Comparison of ENCODE assay signal across 8 cellular contexts in genomic region chr10:30436200-30436599, GRCh38. TPM values are rescaled to one million over a fixed set of nuclear protein-coding genes. Genes with fewer than 3 reads are reported as not detected.
DNase-seq lines count a peak whose midpoint lies in the region; ATAC-seq and TF ChIP-seq lines count a peak whose summit lies in the region.

No MANE protein-coding gene starts in this region.

- H3K14ac ChIP-seq in neuronal stem cell (ENCODE audit: low read length): no peak overlapping the region

- H4K8ac ChIP-seq in neuronal stem cell (ENCODE audit: low read depth, low read length): no peak overlapping the region

- H3K4me1 ChIP-seq in right atrium auricular region (peaks cover 0 to 57% of the 10 kb centered on the region in 2 donors), neuronal stem cell (ENCODE audit: control insufficient read depth in 2 of 2, insufficient read depth in 1 of 2, low read depth in 1 of 2, low read length in 2 of 2) (peaks cover 19 to 30% of the 10 kb centered on the region in 2 donors)

- H3K4me3 ChIP-seq in right atrium auricular region (peak overlapping the region; percentile 87 to 97), neuronal stem cell (ENCODE audit: low read length in 2 of 2) (peak overlapping the region in 1 of 2 donors; percentile 26)

- H2BK15ac ChIP-seq in neuronal stem cell (ENCODE audit: low read length): no peak overlapping the region

- no peaks in the 10 kb centered on the region for H3K79me1 ChIP-seq in neuronal stem cell (ENCODE audit: low read depth, low read length)

- no peak overlapping the region for H3K9ac ChIP-seq in neuronal stem cell (ENCODE audit: low read depth, low read length, poor library complexity)

- H3K18ac ChIP-seq in neuronal stem cell (ENCODE audit: low read length): no peak overlapping the region

- TF ChIP-seq CTCF in right atrium auricular region (IDR thresholded peaks at IDR 0.05): no peak

- no peak overlapping the region for H2AK5ac ChIP-seq in neuronal stem cell (ENCODE audit: low read depth, low read length)

- no peak for DNase-seq in right atrium auricular region (ENCODE audit: low spot score)
- DNase-seq in Right ventricle myocardium inferior (ENCODE audit: missing footprints): no peak
- DNase-seq in T-helper 17 cell: no peak
- peak; percentile 35 for DNase-seq in neuronal stem cell (ENCODE audit: low spot score)
- no peak for DNase-seq in foreskin melanocyte
- no peak for DNase-seq in globus pallidus (ENCODE audit: low spot score)

- peak overlapping the region; percentile 96 for H3K27ac Mint-ChIP-seq in T-helper 17 cell

- ATAC-seq in Right ventricle myocardium inferior (no peak), T-helper 17 cell (no peak), esophagus mucosa (peak; percentile 17), GM21786 (IDR thresholded peaks at IDR 0.05; ENCODE audit: unreplicated experiment) (no peak)

- no peak overlapping the region for H2BK12ac ChIP-seq in neuronal stem cell (ENCODE audit: low read length)

- WGBS in neuronal stem cell (ENCODE audit: extremely low coverage in 2 of 2, insufficient read length in 2 of 2, insufficient replicate concordance in 1 of 2), 2 donors: no CpG with 5 or more reads among the region's 6 CpGs

- H3K36me3 Mint-ChIP-seq in T-helper 17 cell (ENCODE audit: low read depth): peaks cover 4% of the 10 kb centered on the region

- H3K4me1 Mint-ChIP-seq in T-helper 17 cell: peaks cover 47% of the 10 kb centered on the region

- H3K23ac ChIP-seq in neuronal stem cell (ENCODE audit: low read depth, low read length, poor library complexity): no peak overlapping the region

- no peaks in the 10 kb centered on the region for H3K27me3 ChIP-seq in right atrium auricular region
- no peaks in the 10 kb centered on the region for H3K27me3 ChIP-seq in neuronal stem cell (ENCODE audit: control insufficient read depth in 3 of 3, insufficient read depth in 3 of 3, low read depth in 1 of 3, low read length in 3 of 3)

- peak overlapping the region; percentile 99 for H3K27ac ChIP-seq in right atrium auricular region
- no peak overlapping the region for H3K27ac ChIP-seq in neuronal stem cell (replicated peaks; ENCODE audit: low read length)

- H2BK5ac ChIP-seq in neuronal stem cell (ENCODE audit: low read length): no peak overlapping the region

- no peak overlapping the region for H2AFZ ChIP-seq in neuronal stem cell (ENCODE audit: low read length)

- no peak overlapping the region for H4K91ac ChIP-seq in neuronal stem cell (ENCODE audit: low read depth, low read length, poor library complexity)

- intact Hi-C loops in Right ventricle myocardium inferior (cut with DNase I): no loop called here

- peak overlapping the region; percentile 32 for H3K4me2 ChIP-seq in neuronal stem cell (ENCODE audit: insufficient read depth, low read length, poor library complexity, severe bottlenecking)

- no peak overlapping the region for H2BK120ac ChIP-seq in neuronal stem cell (ENCODE audit: low read depth, low read length)

- H3K4me3 Mint-ChIP-seq in T-helper 17 cell: peak overlapping the region; percentile 90

- peaks cover 26% of the 10 kb centered on the region for H3K36me3 ChIP-seq in right atrium auricular region
- H3K36me3 ChIP-seq in neuronal stem cell (replicated peaks in 1 of 2; ENCODE audit: control insufficient read depth in 2 of 2, insufficient read depth in 2 of 2, low read length in 2 of 2): peaks cover 2 to 13% of the 10 kb centered on the region in 2 donors

- H3K9me3 ChIP-seq in right atrium auricular region: no peaks in the 10 kb centered on the region
- no peaks in the 10 kb centered on the region for H3K9me3 ChIP-seq in T-helper 17 cell (ENCODE audit: control insufficient read depth, low read length, poor library complexity, severe bottlenecking)
- no peaks in the 10 kb centered on the region for H3K9me3 ChIP-seq in neuronal stem cell (replicated peaks in 1 of 2; ENCODE audit: control insufficient read depth in 2 of 2, insufficient read depth in 1 of 2, low read depth in 1 of 2, low read length in 2 of 2)

- H3K27me3 Mint-ChIP-seq in T-helper 17 cell: no peaks in the 10 kb centered on the region

- H3K4ac ChIP-seq in neuronal stem cell (ENCODE audit: low read length): no peak overlapping the region

RNA-seq across cellular contexts. Expression of gene MAP3K8, which starts 2.2 kb away (rescaled TPM):
- total RNA-seq in right atrium auricular region (10 to 100 TPM; 10.6 to 18.9 TPM), Right ventricle myocardium inferior (6.7 TPM), T-helper 17 cell (10 to 100 TPM; 26.2 to 38.8 TPM), esophagus mucosa (22.1 TPM)
- 3.4 TPM for polyA plus RNA-seq in neuronal stem cell (2013, experiment 1 of 2)
- polyA plus RNA-seq in neuronal stem cell (2013, experiment 2 of 2): 3.5 TPM
